Comparison of ENCODE assay signal across 16 cellular contexts in genomic region chr15:44029940-44030568, GRCh38.
DNase-seq lines count a peak whose midpoint lies in the region; ATAC-seq, FAIRE-seq and TF ChIP-seq lines count a peak whose summit lies in the region.
"Had no signal": no experiment of that assay in that cellular context is flagged by ENCODE, and none has a peak within 500 bp of the region (broad histone marks: within the 10 kb centered on the region; RNA-seq: fewer than 3 reads in every experiment).

No MANE protein-coding gene starts in this region.

- H3K36me3 ChIP-seq in endothelial cell of umbilical vein (ENCODE audit: control insufficient read depth in 2 of 2, extremely low read depth in 1 of 2, insufficient read depth in 2 of 2, low read length in 2 of 2) = no peaks in the 10 kb centered on the region
- H3K36me3 ChIP-seq in spleen = no peaks in the 10 kb centered on the region
- no peaks in the 10 kb centered on the region for H3K36me3 ChIP-seq in transverse colon

- BruUV-seq in endothelial cell of umbilical vein (replicated peaks; lab: Mats Ljungman, UMichigan) = no TSS peak

- DNase-seq in AG20443 (ENCODE audit: low spot score) = peak; percentile 52
- peak; percentile 32 for DNase-seq in RPMI7951 (ENCODE audit: low read depth)
- peak; percentile 70 for DNase-seq in endothelial cell of umbilical vein (ENCODE audit: low read depth, low spot score)
- DNase-seq in myocyte (ENCODE audit: low read depth) = peak; percentile 58
- DNase-seq in spleen = no peak
- DNase-seq in superior temporal gyrus (ENCODE audit: extremely low spot score) = no peak
- DNase-seq in transverse colon = no peak
- DNase-seq: activated CD4-positive, alpha-beta T cell treated with anti-CD3 and anti-CD28 coated beads, Interleukin-2, amount 10 ng/mL, durations not matched to agents 24 days and 14 days; activated T-cell treated with anti-CD3 and anti-CD28 coated beads, Interleukin-2, amount 50 U/mL, for 4 hours; anterior cingulate cortex; DMS79; effector memory CD8-positive, alpha-beta T cell; stimulated activated CD4-positive, alpha-beta T cell treated with anti-CD3 and anti-CD28 coated beads, Interleukin-2, amount 100 ng/mL, for 24 hours had no signal

- TF ChIP-seq EP300 in transverse colon (IDR thresholded peaks at IDR 0.05; ENCODE audit: low read depth) = no peak

- H3K4me1 ChIP-seq in endothelial cell of umbilical vein (ENCODE audit: control insufficient read depth, extremely low read depth, insufficient read depth, low read length) = peaks cover 55% of the 10 kb centered on the region
- H3K4me1 ChIP-seq in spleen = no peaks in the 10 kb centered on the region
- no peaks in the 10 kb centered on the region for H3K4me1 ChIP-seq in transverse colon

- intact Hi-C loops in endothelial cell of umbilical vein (cut with micrococcal nuclease) (loop anchor here (1.0 to 2.0 kb wide), 3 partner anchors 37 to 165 kb away; partner anchors contain the start of gene FRMD5), spleen (cut with DNase I; ENCODE audit: low total_unique reads) (no loop called here), transverse colon (cut with DNase I; ENCODE audit: low total_unique reads) (no loop called here)

- peak; percentile 73 for FAIRE-seq in endothelial cell of umbilical vein (lab: Jason Lieb, UNC)
- FAIRE-seq: urothelium cell line had no signal

- no peak for TF ChIP-seq POLR2A in endothelial cell of umbilical vein (IDR thresholded peaks at IDR 0.05; ENCODE audit: low read depth, low read length)
- no peak for TF ChIP-seq POLR2A in spleen (IDR thresholded peaks at IDR 0.05)
- no peak for TF ChIP-seq POLR2A in transverse colon (IDR thresholded peaks at IDR 0.05)

- no peak for ATAC-seq in GM19035 (IDR thresholded peaks at IDR 0.05; ENCODE audit: unreplicated experiment)
- ATAC-seq: activated T-cell treated with anti-CD3 and anti-CD28 coated beads, Interleukin-2, amount 50 U/mL, for 4 hours; effector memory CD8-positive, alpha-beta T cell; stimulated activated effector memory CD8-positive, alpha-beta T cell treated with anti-CD3 and anti-CD28 coated beads, Interleukin-12 subunit alpha, Interleukin-12 subunit beta, amount 100 ng/mL, for 72 hours had no signal

- no peaks in the 10 kb centered on the region for H3K27me3 ChIP-seq in endothelial cell of umbilical vein (ENCODE audit: control insufficient read depth in 2 of 2, insufficient read depth in 2 of 2, low read length in 2 of 2)
- H3K27me3 ChIP-seq in spleen (replicated peaks in 1 of 7) = peaks cover 0 to 4% (median 0%) of the 10 kb centered on the region in 7 donors
- no peaks in the 10 kb centered on the region for H3K27me3 ChIP-seq in transverse colon

- H3K4me3 ChIP-seq in endothelial cell of umbilical vein (replicated peaks in 1 of 3; ENCODE audit: insufficient read depth in 1 of 3, low read depth in 1 of 3, low read length in 3 of 3) = no peak overlapping the region
- H3K4me3 ChIP-seq in spleen = no peak overlapping the region
- H3K4me3 ChIP-seq in transverse colon = no peak overlapping the region

- dilution Hi-C loops in endothelial cell of umbilical vein (cut with MboI; ENCODE audit: extremely low pct_ligation_motif_present, low sequenced_read_pairs) = no loop called here

- peak overlapping the region; percentile 23 for H2AFZ ChIP-seq in endothelial cell of umbilical vein (ENCODE audit: low read depth, low read length)

- in situ Hi-C loops in transverse colon (cut with MboI; ENCODE audit: low pct_ligation_motif_present in 1 of 4, low pct_unique_long_range_greater_than_20kb in 1 of 4, low sequenced_read_pairs in 3 of 4) = no loop called here

- H4K20me1 ChIP-seq in endothelial cell of umbilical vein (replicated peaks; ENCODE audit: control insufficient read depth, extremely low read depth, insufficient read depth, low read length) = no peaks in the 10 kb centered on the region

- CTCF ChIA-PET in endothelial cell of umbilical vein (lab: Charles Lee) = interaction anchor here (0.7 to 2.5 kb wide), 6 partner anchors 11 to 192 kb away, joined by 3 to 11 read pairs (median 4); no protein-coding TSS in a partner anchor

- TF ChIP-seq CTCF in endothelial cell of umbilical vein (IDR thresholded peaks at IDR 0.05; ENCODE audit: extremely low read depth in 1 of 2, insufficient read depth in 1 of 2, low read depth in 1 of 2, low read length in 2 of 2) (no peak), spleen (IDR thresholded peaks at IDR 0.05 in 8 of 11, conservative IDR thresholded peaks at IDR 0.05 in 3 of 11) (no peak), transverse colon (IDR thresholded peaks at IDR 0.05) (no peak)

- WGBS in spleen, 5 donors = 66 to 82% (median 81%) methylated on average over 2 of the region's 2 CpGs
- 68 to 72% methylated on average over 2 of the region's 2 CpGs for WGBS in transverse colon (ENCODE audit: low coverage in 1 of 2), 2 donors

- H3K9me3 ChIP-seq in endothelial cell of umbilical vein (replicated peaks; ENCODE audit: control insufficient read depth, insufficient read depth, low read length) (no peaks in the 10 kb centered on the region), spleen (peaks cover 0 to 4% (median 0%) of the 10 kb centered on the region in 8 donors), transverse colon (no peaks in the 10 kb centered on the region)

- peaks cover 4% of the 10 kb centered on the region for H3K79me2 ChIP-seq in endothelial cell of umbilical vein (ENCODE audit: control insufficient read depth, insufficient read depth, low read length)

- peak overlapping the region; percentile 40 for H3K9ac ChIP-seq in endothelial cell of umbilical vein (replicated peaks; ENCODE audit: extremely low read depth, insufficient read depth, low read length)

- POLR2A ChIA-PET in endothelial cell of umbilical vein (lab: Charles Lee) = no interaction called here

- H3K4me2 ChIP-seq in endothelial cell of umbilical vein (ENCODE audit: insufficient read depth, low read length) = peak overlapping the region; percentile 26

- peak overlapping the region; percentile 59 for H3K27ac ChIP-seq in endothelial cell of umbilical vein (ENCODE audit: insufficient read depth, low read depth, low read length)
- H3K27ac ChIP-seq in spleen = no peak overlapping the region
- H3K27ac ChIP-seq in transverse colon = no peak overlapping the region

- no peaks in the 10 kb centered on the region for H3K9me1 ChIP-seq in endothelial cell of umbilical vein (replicated peaks; ENCODE audit: control insufficient read depth, extremely low read depth, insufficient read depth, low read length)

TF ChIP-seq in endothelial cell of umbilical vein, 7 proteins besides CTCF, POLR2A, EP300 and RAD21:
- TF ChIP-seq JUN (IDR thresholded peaks at IDR 0.05; ENCODE audit: borderline replicate concordance, insufficient read depth, insufficient read length, low read depth) (peak; percentile 45), MYC (IDR thresholded peaks at IDR 0.05; ENCODE audit: low read depth, low read length) (no peak), GATA2 (IDR thresholded peaks at IDR 0.05; ENCODE audit: insufficient read depth, insufficient read length, low read depth, low read length) (no peak), POLR2AphosphoS5 (IDR thresholded peaks at IDR 0.05; ENCODE audit: insufficient read depth, low read depth, low read length) (no peak), EZH2 (IDR thresholded peaks at IDR 0.05; ENCODE audit: borderline replicate concordance, low read depth, low read length, severe bottlenecking) (no peak), FOS (IDR thresholded peaks at IDR 0.05; ENCODE audit: borderline replicate concordance, insufficient read depth, low read length) (no peak)

Comparison
In these comparisons a context has a peak if more than half of its experiments do, and no peak if none do; other contexts are left out.
1. DNase-seq: peak in AG20443 (single experiment), RPMI7951 (single experiment), endothelial cell of umbilical vein (single experiment) and myocyte (single experiment); none in spleen (single experiment), superior temporal gyrus (single experiment) and transverse colon (single experiment).